ENCODE assay signal across 8 cellular contexts in the genomic region with DNA sequence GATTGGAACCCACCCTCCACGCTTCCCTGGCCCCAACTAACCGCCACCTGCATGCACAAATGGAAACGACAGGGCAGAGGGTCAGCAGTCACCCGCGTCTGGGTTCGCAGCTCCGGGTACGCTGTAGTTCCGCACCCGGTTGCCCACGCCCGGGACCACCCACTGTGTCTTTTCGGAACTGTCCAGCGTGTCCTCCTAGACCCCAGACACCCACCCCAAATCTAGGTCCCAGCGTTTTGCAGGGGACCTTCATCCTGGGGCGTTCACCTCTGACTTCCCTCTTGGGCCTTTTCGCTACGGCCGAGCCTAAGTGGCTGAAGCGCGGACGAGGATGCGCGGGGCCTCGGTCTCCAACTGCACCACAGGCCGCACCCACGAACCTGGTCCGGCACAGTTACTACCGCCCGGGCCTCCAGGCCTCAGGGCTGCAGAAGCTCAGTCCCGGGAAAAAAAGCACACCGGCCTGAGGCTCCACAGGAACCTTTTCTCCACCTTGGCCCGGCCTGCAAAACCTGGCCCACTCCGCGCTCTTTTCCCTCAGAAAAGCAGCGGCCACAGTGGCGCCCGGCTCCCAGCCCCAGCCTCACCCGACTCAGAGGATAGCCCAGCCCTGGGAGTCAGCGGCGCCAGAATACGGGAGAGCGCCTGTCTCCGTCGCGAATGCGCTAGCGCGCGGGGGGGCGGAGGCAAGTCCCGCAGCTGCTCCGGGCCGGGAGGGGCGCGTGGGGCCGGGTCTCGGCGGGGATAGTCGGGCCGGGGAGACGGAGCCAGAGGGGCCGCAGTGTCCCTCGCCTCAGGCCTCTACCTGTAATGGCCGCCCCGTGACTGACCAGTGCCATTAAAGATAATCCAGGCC. TPM values are rescaled to one million over a fixed set of nuclear protein-coding genes. Genes with fewer than 3 reads are reported as not detected.
DNase-seq lines count a peak whose midpoint lies in the region; ATAC-seq and TF ChIP-seq lines count a peak whose summit lies in the region.

Gene ZFP30 (minus strand): TSS at position 633 of the 856 bp plus-strand sequence. CDS start 7,643 bp downstream, outside the sequence.

- no peak for TF ChIP-seq POLR2A in NB4 (IDR thresholded peaks at IDR 0.05; ENCODE audit: extremely low read depth, insufficient read length)

- DNase-seq in Daoy (ENCODE audit: low read depth), result peak; percentile 80
- peak; percentile 88 for DNase-seq in H4 (ENCODE audit: low spot score)
- peak; percentile 87 for DNase-seq in NB4 (ENCODE audit: low read depth)
- peak; percentile 77 for DNase-seq in T follicular helper cell (ENCODE audit: low read depth)
- DNase-seq in right cardiac atrium, result peak; percentile 84 to 97 (median 96)
- DNase-seq in pulmonary artery endothelial cell (ENCODE audit: low read depth, low spot score), result peak; percentile 10
- peak; percentile 81 for DNase-seq in ureter (ENCODE audit: low spot score)

- peak within 1 kb of the TSS; percentile 96 for H3K27ac ChIP-seq in angular gyrus (ENCODE audit: low read depth, low read length)
- peak within 1 kb of the TSS; percentile 91 for H3K27ac ChIP-seq in right cardiac atrium (ENCODE audit: low read length)

- no peaks in the 10 kb centered on the region for H3K27me3 ChIP-seq in right cardiac atrium (ENCODE audit: control insufficient read depth, insufficient read depth)

- no peak for TF ChIP-seq CTCF in NB4 (IDR thresholded peaks at IDR 0.05; ENCODE audit: low read depth, low read length)

- under 1% methylated on average over 66 of the region's 66 CpGs for WGBS in right cardiac atrium

- intact Hi-C loops in right cardiac atrium (cut with DNase I), result loop anchor here in 1 of 4 donors (5.0 kb wide), 1 partner anchor 62 kb away; the partner anchor contains the start of gene ZNF607

- no peaks in the 10 kb centered on the region for H3K9me3 ChIP-seq in right cardiac atrium (ENCODE audit: control insufficient read depth, low read length)

- peak; percentile 96 to 99 for ATAC-seq in right cardiac atrium

- H3K4me3 ChIP-seq in NB4 (ENCODE audit: low read depth, low read length), result peak within 1 kb of the TSS; percentile 85
- H3K4me3 ChIP-seq in right cardiac atrium (ENCODE audit: low read length), result peak within 1 kb of the TSS; percentile 73

- peaks cover 2% of the 10 kb centered on the region for H3K4me1 ChIP-seq in right cardiac atrium (ENCODE audit: control insufficient read depth, insufficient read depth, low read length)

RNA-seq across cellular contexts. Expression of gene ZFP30, which starts in this region (rescaled TPM):
- total RNA-seq in Daoy (2014; rRNA removed; shearing (Covaris generic)), result 6.8 and 7.9 TPM in 2 replicates
- 5.4 and 15.2 TPM in 2 replicates for total RNA-seq in H4 (2014; rRNA removed; shearing (Covaris generic))
- total RNA-seq in right cardiac atrium (1 to 10 TPM; 5.7 to 9.5 (median 8.5) TPM), pulmonary artery endothelial cell (11.7 and 15.5 TPM in 2 replicates), ureter (16.5 TPM)
- 3.5 TPM for polyA plus RNA-seq in right cardiac atrium

Comparison
In these comparisons a context has a peak if more than half of its experiments do, and no peak if none do; other contexts are left out.
1. Peak in every context shown above with its lines: DNase-seq, ATAC-seq, H3K4me3 ChIP-seq and H3K27ac ChIP-seq.
2. DNase-seq: peak in every context shown above with its lines; median percentile 96 in right cardiac atrium; 88 in H4; 87 in NB4; 81 in ureter; 80 in Daoy; 77 in T follicular helper cell; 10 in pulmonary artery endothelial cell.